14 cellular contexts compared by ENCODE assay signal in genomic region chr4:76596713-76597112, GRCh38.
"Had no signal": no experiment of that assay in that cellular context is flagged by ENCODE, and none has a peak within 500 bp of the region (broad histone marks: within the 10 kb centered on the region; RNA-seq: fewer than 3 reads in every experiment).

No MANE protein-coding gene starts in this region.

- H3K27ac Mint-ChIP-seq: activated naive CD4-positive, alpha-beta T cell treated with anti-CD3 and anti-CD28 coated beads, Interleukin-2, amount 50 U/mL, for 24 hours; naive B cell had no signal

- H3K4me3 Mint-ChIP-seq: activated naive CD4-positive, alpha-beta T cell treated with anti-CD3 and anti-CD28 coated beads, Interleukin-2, amount 50 U/mL, for 24 hours; brain; mesothelial cell of epicardium had no signal

- H3K27me3 ChIP-seq: dorsolateral prefrontal cortex, esophagus muscularis mucosa, testis, vagina had no signal

- H3K36me3 Mint-ChIP-seq: activated naive CD4-positive, alpha-beta T cell treated with anti-CD3 and anti-CD28 coated beads, Interleukin-2, amount 50 U/mL, for 24 hours; brain; naive B cell had no signal

- H3K36me3 ChIP-seq: esophagus muscularis mucosa, prostate gland, vagina had no signal

- H3K27ac ChIP-seq: dorsolateral prefrontal cortex, esophagus muscularis mucosa, testis, vagina had no signal

- H3K4me3 ChIP-seq: dorsolateral prefrontal cortex, esophagus muscularis mucosa, prostate gland, testis, vagina had no signal

- H3K9me3 Mint-ChIP-seq: activated naive CD4-positive, alpha-beta T cell treated with anti-CD3 and anti-CD28 coated beads, Interleukin-2, amount 50 U/mL, for 24 hours; naive B cell had no signal

- H3K9me3 ChIP-seq: esophagus muscularis mucosa, prostate gland, testis, vagina had no signal

- H3K4me1 Mint-ChIP-seq: activated naive CD4-positive, alpha-beta T cell treated with anti-CD3 and anti-CD28 coated beads, Interleukin-2, amount 50 U/mL, for 24 hours; naive B cell had no signal

- H3K4me1 ChIP-seq: prostate gland, testis, vagina had no signal

- DNase-seq: activated CD4-positive, alpha-beta T cell treated with anti-CD3 and anti-CD28 coated beads, Interleukin-2, amount 50 U/mL, for 1 hour; activated T-cell treated with anti-CD3 and anti-CD28 coated beads, Interleukin-2, amount 50 U/mL, for 1 hour; dorsolateral prefrontal cortex; naive B cell; stimulated activated CD4-positive, alpha-beta T cell treated with anti-CD3 and anti-CD28 coated beads, Interleukin-12 subunit alpha, Interleukin-12 subunit beta, amount 100 ng/mL, for 4 hours; stimulated activated naive CD4-positive, alpha-beta T cell treated with Interleukin-2 at 50 U/mL for 16 hours; testis had no signal

- H3K27me3 Mint-ChIP-seq: brain had no signal

- ATAC-seq: sciatic nerve had no signal
